8 cellular contexts compared by ENCODE assay signal in the genomic region with DNA sequence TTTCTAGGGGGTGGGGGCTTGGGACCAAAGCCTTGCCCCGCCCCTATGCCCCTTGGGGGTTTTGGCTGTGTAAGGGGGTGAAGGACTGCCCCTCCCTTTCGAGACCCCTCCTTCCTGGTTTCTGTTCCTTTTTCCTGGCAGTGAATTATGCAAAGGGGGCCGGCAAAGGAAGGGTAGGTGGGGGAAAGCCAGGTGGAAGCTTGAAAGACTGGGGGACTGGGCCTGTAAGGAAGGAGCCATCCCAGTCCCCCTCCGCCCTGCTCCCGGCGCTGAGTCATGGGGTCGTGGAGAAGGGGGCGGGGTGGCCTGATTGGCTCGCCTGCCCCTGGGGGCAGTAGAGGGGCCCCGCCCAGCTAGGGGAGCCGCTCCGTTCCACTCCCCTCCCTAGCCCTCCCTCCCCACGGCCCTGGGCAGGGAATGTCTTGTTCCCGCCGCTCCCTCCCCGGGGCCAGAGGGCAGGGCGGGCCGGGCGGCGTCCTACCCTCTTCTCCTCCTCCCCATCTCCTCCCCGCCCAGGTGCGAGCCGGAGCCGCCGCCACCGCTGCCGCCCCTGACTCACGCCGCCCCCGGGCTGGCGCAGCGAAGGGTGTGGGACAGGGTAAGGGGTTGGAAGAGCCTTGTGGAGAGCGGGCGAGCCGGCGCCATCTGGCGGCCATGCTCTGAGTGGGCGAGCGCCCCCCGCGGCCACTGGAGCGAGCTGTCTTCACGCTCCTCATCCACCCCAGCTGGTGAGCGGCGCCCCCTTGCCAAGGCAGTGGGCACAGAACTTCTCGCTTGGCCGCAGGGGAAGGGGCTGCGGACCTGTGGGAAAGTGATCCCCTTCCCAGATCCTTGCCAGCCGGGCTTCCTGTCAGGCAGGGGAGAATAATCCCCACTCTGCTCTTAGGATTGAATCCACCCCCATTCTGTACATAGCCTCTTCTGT. TPM values are rescaled to one million over a fixed set of nuclear protein-coding genes. Genes with fewer than 3 reads are reported as not detected.
DNase-seq lines count a peak whose midpoint lies in the region; ATAC-seq lines count a peak whose summit lies in the region.

No MANE protein-coding gene starts in this region.

- H3K27ac Mint-ChIP-seq in CD4-positive, CD25-positive, alpha-beta regulatory T cell = peak overlapping the region; percentile 92 to 94 (median 93)
- peak overlapping the region; percentile 74 for H3K27ac Mint-ChIP-seq in activated T-cell treated with anti-CD3 and anti-CD28 coated beads, Interleukin-2, amount 50 U/mL, for 24 hours

- H3K4me3 Mint-ChIP-seq in CD4-positive, CD25-positive, alpha-beta regulatory T cell = peak overlapping the region; percentile 71 to 89 (median 82)
- H3K4me3 Mint-ChIP-seq in activated T-cell treated with anti-CD3 and anti-CD28 coated beads, Interleukin-2, amount 50 U/mL, for 24 hours = peak overlapping the region; percentile 53

- H3K27me3 Mint-ChIP-seq in CD4-positive, CD25-positive, alpha-beta regulatory T cell = no peaks in the 10 kb centered on the region
- no peaks in the 10 kb centered on the region for H3K27me3 Mint-ChIP-seq in activated T-cell treated with anti-CD3 and anti-CD28 coated beads, Interleukin-2, amount 50 U/mL, for 24 hours

- peak; percentile 90 to 94 for ATAC-seq in CD4-positive, CD25-positive, alpha-beta regulatory T cell (ENCODE audit: low read depth in 2 of 2)
- ATAC-seq in GM19455 (IDR thresholded peaks at IDR 0.05; ENCODE audit: unreplicated experiment) (peak; percentile 66), esophagus mucosa (peak; percentile 91)

- no peak overlapping the region for H3K4me3 ChIP-seq in CD4-positive, CD25-positive, alpha-beta regulatory T cell (ENCODE audit: low read depth, low read length)
- peak overlapping the region; percentile 48 to 49 for H3K4me3 ChIP-seq in muscle layer of duodenum (ENCODE audit: low read depth in 1 of 2, low read length in 2 of 2)

- peak overlapping the region; percentile 84 for H3K27ac ChIP-seq in CD4-positive, CD25-positive, alpha-beta regulatory T cell (ENCODE audit: insufficient read depth, low read length, poor library complexity, severe bottlenecking)
- peak overlapping the region; percentile 82 for H3K27ac ChIP-seq in muscle layer of duodenum (ENCODE audit: low read length)

- H3K27me3 ChIP-seq in CD4-positive, CD25-positive, alpha-beta regulatory T cell (ENCODE audit: control insufficient read depth, insufficient read depth, low read length) = no peaks in the 10 kb centered on the region
- H3K27me3 ChIP-seq in muscle layer of duodenum (ENCODE audit: low read depth, low read length) = no peaks in the 10 kb centered on the region

- H3K4me1 Mint-ChIP-seq in CD4-positive, CD25-positive, alpha-beta regulatory T cell = peaks cover 14 to 73% (median 58%) of the 10 kb centered on the region in 4 donors
- peaks cover 67% of the 10 kb centered on the region for H3K4me1 Mint-ChIP-seq in activated T-cell treated with anti-CD3 and anti-CD28 coated beads, Interleukin-2, amount 50 U/mL, for 24 hours (ENCODE audit: low read depth)

- peaks cover 12% of the 10 kb centered on the region for H3K36me3 Mint-ChIP-seq in CD4-positive, CD25-positive, alpha-beta regulatory T cell
- H3K36me3 Mint-ChIP-seq in activated T-cell treated with anti-CD3 and anti-CD28 coated beads, Interleukin-2, amount 50 U/mL, for 24 hours (ENCODE audit: low read depth) = peaks cover 62% of the 10 kb centered on the region

- no peaks in the 10 kb centered on the region for H3K9me3 ChIP-seq in CD4-positive, CD25-positive, alpha-beta regulatory T cell (ENCODE audit: control insufficient read depth in 2 of 2, low read length in 2 of 2)
- no peaks in the 10 kb centered on the region for H3K9me3 ChIP-seq in muscle layer of duodenum (ENCODE audit: control insufficient read depth in 1 of 2, low read length in 2 of 2)

- H3K4me1 ChIP-seq in CD4-positive, CD25-positive, alpha-beta regulatory T cell (ENCODE audit: control insufficient read depth, insufficient read depth, low read length, poor library complexity, severe bottlenecking) = peaks cover 63% of the 10 kb centered on the region
- H3K4me1 ChIP-seq in muscle layer of duodenum (ENCODE audit: control insufficient read depth in 1 of 2, insufficient read depth in 2 of 2, low read length in 2 of 2) = peaks cover 11 to 23% of the 10 kb centered on the region in 2 donors

- DNase-seq in CD4-positive, CD25-positive, alpha-beta regulatory T cell = peak; percentile 82 to 92 (median 89)
- DNase-seq in HT1080 (ENCODE audit: low read depth) (peak; percentile 97), OCI-M2 (lab: John Stamatoyannopoulos, UW; ENCODE audit: unreplicated experiment) (peak; percentile 66)
- peak; percentile 94 for DNase-seq in activated T-cell treated with anti-CD3 and anti-CD28 coated beads, Interleukin-2, amount 50 U/mL, for 24 hours
- peak; percentile 72 to 77 for DNase-seq in stimulated activated CD8-positive, alpha-beta memory T cell treated with anti-CD3 and anti-CD28 coated beads, Interleukin-7, amount 100 ng/mL, for 1 hour (ENCODE audit: low read depth in 2 of 2)

- peaks cover 0 to 2% (median 0%) of the 10 kb centered on the region in 7 donors for H3K9me3 Mint-ChIP-seq in CD4-positive, CD25-positive, alpha-beta regulatory T cell
- no peaks in the 10 kb centered on the region for H3K9me3 Mint-ChIP-seq in activated T-cell treated with anti-CD3 and anti-CD28 coated beads, Interleukin-2, amount 50 U/mL, for 24 hours

- peaks cover 18% of the 10 kb centered on the region for H3K36me3 ChIP-seq in CD4-positive, CD25-positive, alpha-beta regulatory T cell (ENCODE audit: control insufficient read depth, insufficient read depth, low read length)
- peaks cover 4 to 23% of the 10 kb centered on the region in 2 donors for H3K36me3 ChIP-seq in muscle layer of duodenum (ENCODE audit: control insufficient read depth in 1 of 2, insufficient read depth in 2 of 2, low read length in 2 of 2)

RNA-seq across cellular contexts. Expression of gene ZBTB7B, which starts 14.7 kb away (rescaled TPM):
- 68.0 TPM for total RNA-seq in CD4-positive, CD25-positive, alpha-beta regulatory T cell
- 1 to 10 TPM; 3.7 to 6.5 (median 5.3) TPM for polyA plus RNA-seq in CD4-positive, CD25-positive, alpha-beta regulatory T cell
- 18.9 and 22.2 TPM in 2 replicates for total RNA-seq in HT1080 (2014; rRNA removed; shearing (Covaris generic))
- 11.7 and 13.2 TPM in 2 replicates for polyA plus RNA-seq in HT1080 (2015; cell fraction: cytosol; rRNA removed)
- 29.6 and 31.6 TPM in 2 replicates for polyA plus RNA-seq in HT1080 (2015; cell fraction: nucleus; rRNA removed)
- 132 TPM for total RNA-seq in esophagus mucosa

RNA-seq across cellular contexts. Expression of gene DCST2, which starts 16.3 kb away (rescaled TPM):
- 1.4 TPM for total RNA-seq in CD4-positive, CD25-positive, alpha-beta regulatory T cell
- polyA plus RNA-seq in CD4-positive, CD25-positive, alpha-beta regulatory T cell = not detected
- 0.03 TPM in 1 of 2 replicates, not detected in the other for total RNA-seq in HT1080 (2014; rRNA removed; shearing (Covaris generic))
- 0.03 TPM in 1 of 2 replicates, not detected in the other for polyA plus RNA-seq in HT1080 (2015; cell fraction: cytosol; rRNA removed)
- polyA plus RNA-seq in HT1080 (2015; cell fraction: nucleus; rRNA removed) = 0.16 and 0.49 TPM in 2 replicates
- 1.3 TPM for total RNA-seq in esophagus mucosa

RNA-seq across cellular contexts. Expression of gene DCST1, which starts 16.3 kb away (rescaled TPM):
- 0.32 TPM for total RNA-seq in CD4-positive, CD25-positive, alpha-beta regulatory T cell
- not detected for polyA plus RNA-seq in CD4-positive, CD25-positive, alpha-beta regulatory T cell
- total RNA-seq in HT1080 (2014; rRNA removed; shearing (Covaris generic)) = 0.17 TPM in 1 of 2 replicates, not detected in the other
- polyA plus RNA-seq in HT1080 (2015; cell fraction: cytosol; rRNA removed) = not detected in 2 replicates
- not detected in 2 replicates for polyA plus RNA-seq in HT1080 (2015; cell fraction: nucleus; rRNA removed)
- 0.32 TPM for total RNA-seq in esophagus mucosa

RNA-seq across cellular contexts. Expression of gene LENEP, which starts 23.9 kb away (rescaled TPM):
- total RNA-seq in CD4-positive, CD25-positive, alpha-beta regulatory T cell = not detected
- polyA plus RNA-seq in CD4-positive, CD25-positive, alpha-beta regulatory T cell = not detected
- total RNA-seq in HT1080 (2014; rRNA removed; shearing (Covaris generic)) = 0.64 TPM in 1 of 2 replicates, not detected in the other
- polyA plus RNA-seq in HT1080 (2015; cell fraction: cytosol; rRNA removed) = not detected in 2 replicates
- not detected in 2 replicates for polyA plus RNA-seq in HT1080 (2015; cell fraction: nucleus; rRNA removed)
- total RNA-seq in esophagus mucosa = not detected

RNA-seq across cellular contexts. Expression of gene ADAM15, which starts 33.8 kb away (rescaled TPM):
- total RNA-seq in CD4-positive, CD25-positive, alpha-beta regulatory T cell = 31.5 TPM
- polyA plus RNA-seq in CD4-positive, CD25-positive, alpha-beta regulatory T cell = 10 to 100 TPM in 3 of 4 donors, 1 to 10 TPM in 1; 9.8 to 24.7 (median 17.2) TPM
- total RNA-seq in HT1080 (2014; rRNA removed; shearing (Covaris generic)) = 198 and 262 TPM in 2 replicates
- polyA plus RNA-seq in HT1080 (2015; cell fraction: cytosol; rRNA removed) = 184 and 202 TPM in 2 replicates
- 134 and 171 TPM in 2 replicates for polyA plus RNA-seq in HT1080 (2015; cell fraction: nucleus; rRNA removed)
- 167 TPM for total RNA-seq in esophagus mucosa
